In the genomic region with DNA sequence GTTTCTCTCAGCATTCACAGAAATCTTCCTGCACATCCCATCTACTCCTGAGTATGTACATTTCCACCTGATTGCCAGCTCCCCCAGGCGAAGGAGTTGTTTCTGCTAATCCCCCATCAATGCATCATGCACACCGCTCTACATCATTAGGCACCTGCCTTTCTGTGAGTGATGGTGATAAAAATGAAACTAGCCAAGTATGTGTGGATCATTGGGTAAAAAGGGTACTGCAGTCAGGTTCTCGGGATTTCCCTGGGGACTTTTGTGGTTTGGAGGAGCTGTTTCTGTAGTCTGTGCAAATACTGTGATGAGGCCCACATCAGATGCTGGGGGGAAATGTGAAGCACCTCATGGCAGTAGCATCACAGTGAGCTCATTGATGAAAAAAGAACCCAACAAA, we compare ENCODE assay signal across 8 cellular contexts. TPM values are rescaled to one million over a fixed set of nuclear protein-coding genes. Genes with fewer than 3 reads are reported as not detected.
DNase-seq lines count a peak whose midpoint lies in the region; ATAC-seq and TF ChIP-seq lines count a peak whose summit lies in the region.

No MANE protein-coding gene starts in this region.

- DNase-seq in ACHN (peak; percentile 2), RKO (ENCODE audit: low spot score) (no peak), mesenteric fat pad (ENCODE audit: low spot score) (no peak), mesothelial cell of epicardium (ENCODE audit: low spot score in 2 of 2, unreplicated experiment in 2 of 2) (no peak)
- DNase-seq in activated CD4-positive, alpha-beta T cell treated with anti-CD3 and anti-CD28 coated beads, Interleukin-2, amount 50 U/mL, for 4 hours = peak; percentile 58 to 67
- peak in 7 of 10 donors; percentile 31 to 79 (median 52) for DNase-seq in naive thymus-derived CD8-positive, alpha-beta T cell

- peaks cover 4 to 18% (median 15%) of the 10 kb centered on the region in 3 donors for H3K36me3 Mint-ChIP-seq in naive thymus-derived CD8-positive, alpha-beta T cell
- peaks cover 11% of the 10 kb centered on the region for H3K36me3 Mint-ChIP-seq in mesothelial cell of epicardium

- in situ Hi-C loops in ACHN (cut with HindIII; ENCODE audit: low pct_ligation_motif_present, low pct_unique_long_range_greater_than_20kb, low sequenced_read_pairs) = no loop called here

- H3K27me3 Mint-ChIP-seq in naive thymus-derived CD8-positive, alpha-beta T cell = no peaks in the 10 kb centered on the region
- peaks cover 2% of the 10 kb centered on the region for H3K27me3 Mint-ChIP-seq in mesothelial cell of epicardium (ENCODE audit: low read depth)

- POLR2A ChIA-PET in naive thymus-derived CD8-positive, alpha-beta T cell (lab: Charles Lee) = interaction anchor here (0.6 to 3.2 kb wide), 8 partner anchors 9 to 99 kb away, joined by 3 to 13 read pairs (median 4); no protein-coding TSS in a partner anchor

- ATAC-seq in GM19452 (IDR thresholded peaks at IDR 0.05; ENCODE audit: unreplicated experiment) (peak; percentile 84), HG03469 (IDR thresholded peaks at IDR 0.05; ENCODE audit: unreplicated experiment) (peak; percentile 80)
- ATAC-seq in naive thymus-derived CD8-positive, alpha-beta T cell = peak; percentile 88 to 92

- TF ChIP-seq CTCF in mesothelial cell of epicardium (IDR thresholded peaks at IDR 0.05; ENCODE audit: unreplicated experiment) = no peak

- H3K4me3 Mint-ChIP-seq in naive thymus-derived CD8-positive, alpha-beta T cell = peak overlapping the region; percentile 36 to 80 (median 62)
- H3K4me3 Mint-ChIP-seq in mesothelial cell of epicardium = no peak overlapping the region

- peaks cover 0 to 5% (median 0%) of the 10 kb centered on the region in 9 donors for H3K9me3 Mint-ChIP-seq in naive thymus-derived CD8-positive, alpha-beta T cell
- H3K9me3 Mint-ChIP-seq in mesothelial cell of epicardium = peaks cover 15% of the 10 kb centered on the region

- H3K4me1 Mint-ChIP-seq in naive thymus-derived CD8-positive, alpha-beta T cell = peaks cover 35 to 87% (median 80%) of the 10 kb centered on the region in 4 donors
- H3K4me1 Mint-ChIP-seq in mesothelial cell of epicardium = peaks cover 12% of the 10 kb centered on the region

- H3K27ac Mint-ChIP-seq in naive thymus-derived CD8-positive, alpha-beta T cell = peak overlapping the region; percentile 60 to 94 (median 93)
- no peak overlapping the region for H3K27ac Mint-ChIP-seq in mesothelial cell of epicardium

RNA-seq across cellular contexts. Expression of a gene that starts 30.4 kb away (rescaled TPM):
- 100 to 1,000 TPM; 274 to 307 TPM for total RNA-seq in naive thymus-derived CD8-positive, alpha-beta T cell
- polyA plus RNA-seq in naive thymus-derived CD8-positive, alpha-beta T cell = 100 to 1,000 TPM in 2 of 3 donors, 10 to 100 TPM in 1; 93.3 to 134 (median 128) TPM
- 0.42 TPM for total RNA-seq in mesenteric fat pad
- total RNA-seq in mesothelial cell of epicardium = 11.4 to 13.3 TPM (median 11.7 TPM) in 3 replicates

Comparison
In these comparisons a context has a peak if more than half of its experiments do, and no peak if none do; other contexts are left out.
1. DNase-seq: peak in ACHN (single experiment), activated CD4-positive, alpha-beta T cell treated with anti-CD3 and anti-CD28 coated beads, Interleukin-2, amount 50 U/mL, for 4 hours (2 of 2) and naive thymus-derived CD8-positive, alpha-beta T cell (7 of 10); none in RKO (single experiment), mesenteric fat pad (single experiment) and mesothelial cell of epicardium (0 of 2).
2. RNA of a gene that starts 30.4 kb away (total RNA-seq): 274 to 307 TPM in naive thymus-derived CD8-positive, alpha-beta T cell; 11.4 to 13.3 TPM in mesothelial cell of epicardium and 0.42 TPM in mesenteric fat pad (single experiment); every median in the first group is over 10 times any median in the second.
3. Peak in every context shown above with its lines, with median percentiles within 50 percentile points of each other: ATAC-seq.